In the genomic region with DNA sequence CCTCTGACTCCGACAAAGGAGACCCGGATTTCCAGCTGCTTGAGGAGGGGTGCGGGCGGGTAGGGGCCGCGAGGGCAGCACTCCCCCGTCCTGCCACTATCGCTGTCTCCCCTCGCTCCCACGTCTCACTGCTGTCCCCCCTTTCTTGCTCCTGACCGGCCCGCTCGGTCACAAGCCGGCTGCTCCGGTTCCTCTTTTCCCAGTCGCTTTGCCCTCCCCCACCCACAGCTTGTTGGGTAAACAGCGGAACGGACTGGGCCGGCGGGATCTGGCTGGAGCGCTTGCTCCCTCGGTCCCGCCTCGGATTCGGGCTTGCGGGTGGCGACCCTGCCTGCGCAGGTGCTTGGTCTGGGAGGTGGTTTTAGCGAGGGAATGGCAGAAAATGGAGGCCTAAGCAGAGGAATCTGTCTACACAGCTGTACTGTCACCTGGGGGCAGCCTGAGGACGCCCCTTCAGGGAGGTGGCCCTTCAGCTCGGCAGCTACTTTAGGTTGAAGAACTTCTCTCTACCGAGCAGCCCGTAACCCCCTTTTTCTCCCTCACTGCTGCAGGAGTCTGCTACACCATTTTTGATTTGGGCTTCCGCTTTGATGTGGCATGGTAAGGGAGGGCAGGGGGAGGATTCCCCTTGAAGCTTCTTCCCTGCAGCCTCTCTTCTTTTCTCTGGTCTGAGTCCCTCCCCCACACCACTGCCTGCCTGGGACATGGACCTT, we compare ENCODE assay signal across 8 cellular contexts.
DNase-seq lines count a peak whose midpoint lies in the region; ATAC-seq and TF ChIP-seq lines count a peak whose summit lies in the region.

No MANE protein-coding gene starts in this region.

- H3K4me3 ChIP-seq in fibroblast of pulmonary artery (replicated peaks; ENCODE audit: low read depth, low read length): peak overlapping the region; percentile 90

- no peaks in the 10 kb centered on the region for H3K9me3 Mint-ChIP-seq in nephron

- H3K27ac Mint-ChIP-seq in nephron: peak overlapping the region in 2 of 3 experiments; percentile 76 to 86

- H3K4me1 Mint-ChIP-seq in nephron: peaks cover 49% of the 10 kb centered on the region

- ATAC-seq in GM19397 (IDR thresholded peaks at IDR 0.05; ENCODE audit: unreplicated experiment): no peak

- H3K27me3 Mint-ChIP-seq in nephron (ENCODE audit: low read depth): no peaks in the 10 kb centered on the region

- TF ChIP-seq CTCF in fibroblast of pulmonary artery (IDR thresholded peaks at IDR 0.05; ENCODE audit: low read length, missing control alignments): no peak
- no peak for TF ChIP-seq CTCF in nephron (IDR thresholded peaks at IDR 0.05; ENCODE audit: unreplicated experiment in 3 of 3)

- H3K36me3 Mint-ChIP-seq in nephron (ENCODE audit: low read depth): peaks cover 25% of the 10 kb centered on the region

- H3K4me3 Mint-ChIP-seq in nephron: peak overlapping the region; percentile 94 to 95 (median 94)

- peak; percentile 59 for DNase-seq in NCI-H82 (lab: John Stamatoyannopoulos, UW)
- no peak for DNase-seq in NCI-H82 treated with DMSO at 0.1 percent for 48 hours (lab: John Stamatoyannopoulos, UW; ENCODE audit: unreplicated experiment)
- DNase-seq in Kasumi-1 (lab: John Stamatoyannopoulos, UW): peak; percentile 40 to 52
- peak; percentile 45 for DNase-seq in activated T-cell treated with anti-CD3 and anti-CD28 coated beads, Interleukin-2, amount 50 U/mL, for 1 hour
- DNase-seq in fibroblast of pulmonary artery (ENCODE audit: low read depth): peak; percentile 25
- DNase-seq in kidney glomerular epithelial cell (lab: John Stamatoyannopoulos, UW): no peak

Comparison
In these comparisons a context has a peak if more than half of its experiments do, and no peak if none do; other contexts are left out.
1. DNase-seq: peak in NCI-H82 (single experiment), Kasumi-1 (2 of 2), activated T-cell treated with anti-CD3 and anti-CD28 coated beads, Interleukin-2, amount 50 U/mL, for 1 hour (single experiment) and fibroblast of pulmonary artery (single experiment); none in NCI-H82 treated with DMSO at 0.1 percent for 48 hours (single experiment) and kidney glomerular epithelial cell (single experiment).